9 cellular contexts compared by ENCODE assay signal in genomic region chr16:79768594-79768993, GRCh38.
DNase-seq lines count a peak whose midpoint lies in the region; ATAC-seq and TF ChIP-seq lines count a peak whose summit lies in the region.
"Had no signal": no experiment of that assay in that cellular context is flagged by ENCODE, and none has a peak within 500 bp of the region (broad histone marks: within the 10 kb centered on the region; RNA-seq: fewer than 3 reads in every experiment).

No MANE protein-coding gene starts in this region.

- H3K9me3 ChIP-seq in endocrine pancreas (ENCODE audit: control insufficient read depth, low read length) (no peaks in the 10 kb centered on the region), upper lobe of left lung (no peaks in the 10 kb centered on the region)
- H3K9me3 ChIP-seq in naive thymus-derived CD4-positive, alpha-beta T cell (ENCODE audit: control insufficient read depth in 2 of 3, low read length in 3 of 3) = no peaks in the 10 kb centered on the region

- peaks cover 3% of the 10 kb centered on the region for H3K36me3 Mint-ChIP-seq in activated CD4-positive, alpha-beta memory T cell treated with anti-CD3 and anti-CD28 coated beads, Interleukin-2, amount 10 ng/mL, durations not matched to agents 7 days and 5 days (ENCODE audit: low read depth)
- H3K36me3 Mint-ChIP-seq in activated CD4-positive, alpha-beta memory T cell treated with anti-CD3 and anti-CD28 coated beads for 36 hours = no peaks in the 10 kb centered on the region
- H3K36me3 Mint-ChIP-seq in naive thymus-derived CD4-positive, alpha-beta T cell = peaks cover 0 to 2% (median 0%) of the 10 kb centered on the region in 5 donors

- no peak for DNase-seq in activated CD4-positive, alpha-beta memory T cell treated with anti-CD3 and anti-CD28 coated beads, Interleukin-2, amount 10 ng/mL, durations not matched to agents 7 days and 5 days
- no peak for DNase-seq in activated CD4-positive, alpha-beta memory T cell treated with anti-CD3 and anti-CD28 coated beads for 36 hours
- DNase-seq in naive thymus-derived CD4-positive, alpha-beta T cell = no peak
- DNase-seq in upper lobe of left lung = no peak
- DNase-seq in islet precursor cell = no peak
- no peak for DNase-seq in hepatic stellate cell (ENCODE audit: low spot score)
- DNase-seq: NCI-H2081 had no signal

- peak overlapping the region; percentile 45 for H3K4me3 Mint-ChIP-seq in activated CD4-positive, alpha-beta memory T cell treated with anti-CD3 and anti-CD28 coated beads, Interleukin-2, amount 10 ng/mL, durations not matched to agents 7 days and 5 days
- no peak overlapping the region for H3K4me3 Mint-ChIP-seq in activated CD4-positive, alpha-beta memory T cell treated with anti-CD3 and anti-CD28 coated beads for 36 hours
- H3K4me3 Mint-ChIP-seq in naive thymus-derived CD4-positive, alpha-beta T cell = peak overlapping the region in 9 of 10 donors; percentile 4 to 92 (median 45)

- H3K4me1 Mint-ChIP-seq in activated CD4-positive, alpha-beta memory T cell treated with anti-CD3 and anti-CD28 coated beads, Interleukin-2, amount 10 ng/mL, durations not matched to agents 7 days and 5 days = peaks cover 33% of the 10 kb centered on the region
- peaks cover 17% of the 10 kb centered on the region for H3K4me1 Mint-ChIP-seq in activated CD4-positive, alpha-beta memory T cell treated with anti-CD3 and anti-CD28 coated beads for 36 hours (ENCODE audit: low read depth)
- H3K4me1 Mint-ChIP-seq in naive thymus-derived CD4-positive, alpha-beta T cell = peaks cover 5 to 34% (median 28%) of the 10 kb centered on the region in 7 donors

- H3K4me3 ChIP-seq in endocrine pancreas (ENCODE audit: control insufficient read depth, insufficient read depth, low read length) (peak overlapping the region; percentile 58), upper lobe of left lung (peak overlapping the region in 3 of 4 donors; percentile 25 to 37 (median 37))
- no peak overlapping the region for H3K4me3 ChIP-seq in naive thymus-derived CD4-positive, alpha-beta T cell (ENCODE audit: low read length)

- peak overlapping the region; percentile 63 for H3K27ac Mint-ChIP-seq in activated CD4-positive, alpha-beta memory T cell treated with anti-CD3 and anti-CD28 coated beads, Interleukin-2, amount 10 ng/mL, durations not matched to agents 7 days and 5 days
- H3K27ac Mint-ChIP-seq in activated CD4-positive, alpha-beta memory T cell treated with anti-CD3 and anti-CD28 coated beads for 36 hours = no peak overlapping the region
- H3K27ac Mint-ChIP-seq in naive thymus-derived CD4-positive, alpha-beta T cell = peak overlapping the region in 4 of 9 donors; percentile 8 to 60 (median 56)

- H3K36me3 ChIP-seq in endocrine pancreas (ENCODE audit: control insufficient read depth, insufficient read depth, low read length) = no peaks in the 10 kb centered on the region
- no peaks in the 10 kb centered on the region for H3K36me3 ChIP-seq in naive thymus-derived CD4-positive, alpha-beta T cell (ENCODE audit: control insufficient read depth in 2 of 3, insufficient read depth in 3 of 3, low read length in 3 of 3)
- no peaks in the 10 kb centered on the region for H3K36me3 ChIP-seq in upper lobe of left lung

- H3K4me1 ChIP-seq in endocrine pancreas (ENCODE audit: control insufficient read depth, insufficient read depth, low read length) (no peaks in the 10 kb centered on the region), upper lobe of left lung (peaks cover 14 to 36% (median 19%) of the 10 kb centered on the region in 4 donors)
- H3K4me1 ChIP-seq in naive thymus-derived CD4-positive, alpha-beta T cell (ENCODE audit: control insufficient read depth in 2 of 2, insufficient read depth in 2 of 2, low read length in 2 of 2) = no peaks in the 10 kb centered on the region

- TF ChIP-seq EP300 in upper lobe of left lung (IDR thresholded peaks at IDR 0.05) = no peak

- no peak for TF ChIP-seq POLR2A in upper lobe of left lung (IDR thresholded peaks at IDR 0.05)

- no peak for ATAC-seq in naive thymus-derived CD4-positive, alpha-beta T cell
- ATAC-seq in upper lobe of left lung (ENCODE audit: low FRiP score in 2 of 2) (no peak), HG03095 (IDR thresholded peaks at IDR 0.05; ENCODE audit: unreplicated experiment) (no peak)

- H3K27ac ChIP-seq in naive thymus-derived CD4-positive, alpha-beta T cell (ENCODE audit: low read depth, low read length) = no peak overlapping the region
- peak overlapping the region; percentile 68 to 87 (median 76) for H3K27ac ChIP-seq in upper lobe of left lung

- POLR2A ChIA-PET in activated CD4-positive, alpha-beta memory T cell treated with anti-CD3 and anti-CD28 coated beads, Interleukin-2, amount 10 ng/mL, durations not matched to agents 7 days and 5 days (lab: Charles Lee) = interaction anchor here (1.2 to 5.1 kb wide), 2 partner anchors 129 to 169 kb away, joined by 3 to 68 read pairs; partner anchors contain the start of gene MAF
- POLR2A ChIA-PET in activated CD4-positive, alpha-beta memory T cell treated with anti-CD3 and anti-CD28 coated beads for 36 hours (lab: Charles Lee) = interaction anchor here (0.6 to 1.8 kb wide), 2 partner anchors 10 to 1225 kb away, joined by 5 to 7 read pairs; no protein-coding TSS in a partner anchor
- POLR2A ChIA-PET in naive thymus-derived CD4-positive, alpha-beta T cell (lab: Charles Lee) = interaction anchor here (0.8 kb wide), 1 partner anchor 82 kb away, joined by 4 read pairs; no protein-coding TSS in a partner anchor

- intact Hi-C loops in activated CD4-positive, alpha-beta memory T cell treated with anti-CD3 and anti-CD28 coated beads for 36 hours (cut with micrococcal nuclease) = no loop called here
- intact Hi-C loops in naive thymus-derived CD4-positive, alpha-beta T cell (cut with micrococcal nuclease) = no loop called here

- WGBS in upper lobe of left lung, 2 donors = 23 to 31% methylated on average over 3 of the region's 3 CpGs

- no peaks in the 10 kb centered on the region for H3K27me3 ChIP-seq in endocrine pancreas (ENCODE audit: control insufficient read depth, insufficient read depth, low read length)
- no peaks in the 10 kb centered on the region for H3K27me3 ChIP-seq in naive thymus-derived CD4-positive, alpha-beta T cell (ENCODE audit: control insufficient read depth in 2 of 2, insufficient read depth in 2 of 2, low read length in 2 of 2)
- no peaks in the 10 kb centered on the region for H3K27me3 ChIP-seq in upper lobe of left lung

- H3K9me3 Mint-ChIP-seq in activated CD4-positive, alpha-beta memory T cell treated with anti-CD3 and anti-CD28 coated beads, Interleukin-2, amount 10 ng/mL, durations not matched to agents 7 days and 5 days = no peaks in the 10 kb centered on the region
- no peaks in the 10 kb centered on the region for H3K9me3 Mint-ChIP-seq in activated CD4-positive, alpha-beta memory T cell treated with anti-CD3 and anti-CD28 coated beads for 36 hours
- peaks cover 0 to under 1% (median 0%) of the 10 kb centered on the region in 11 donors for H3K9me3 Mint-ChIP-seq in naive thymus-derived CD4-positive, alpha-beta T cell

- H3K9ac ChIP-seq in endocrine pancreas (ENCODE audit: control insufficient read depth, insufficient read depth, low read length) = peak overlapping the region; percentile 51

- CTCF ChIA-PET in activated CD4-positive, alpha-beta memory T cell treated with anti-CD3 and anti-CD28 coated beads, Interleukin-2, amount 10 ng/mL, durations not matched to agents 7 days and 5 days (lab: Charles Lee) = interaction anchor here (3.4 kb wide), 1 partner anchor 167 kb away, joined by 16 read pairs; the partner anchor contains the start of gene MAF
- CTCF ChIA-PET in activated CD4-positive, alpha-beta memory T cell treated with anti-CD3 and anti-CD28 coated beads for 36 hours (lab: Charles Lee) = interaction anchor here (0.7 kb wide), 1 partner anchor 481 kb away, joined by 4 read pairs; no protein-coding TSS in a partner anchor
- CTCF ChIA-PET in naive thymus-derived CD4-positive, alpha-beta T cell (lab: Charles Lee) = no interaction called here

- H3K27me3 Mint-ChIP-seq in activated CD4-positive, alpha-beta memory T cell treated with anti-CD3 and anti-CD28 coated beads, Interleukin-2, amount 10 ng/mL, durations not matched to agents 7 days and 5 days = peaks cover 4% of the 10 kb centered on the region
- no peaks in the 10 kb centered on the region for H3K27me3 Mint-ChIP-seq in activated CD4-positive, alpha-beta memory T cell treated with anti-CD3 and anti-CD28 coated beads for 36 hours
- H3K27me3 Mint-ChIP-seq in naive thymus-derived CD4-positive, alpha-beta T cell = peaks cover 8 to 29% (median 14%) of the 10 kb centered on the region in 5 donors

- no peak for TF ChIP-seq CTCF in upper lobe of left lung (IDR thresholded peaks at IDR 0.05)
